In the genomic region with DNA sequence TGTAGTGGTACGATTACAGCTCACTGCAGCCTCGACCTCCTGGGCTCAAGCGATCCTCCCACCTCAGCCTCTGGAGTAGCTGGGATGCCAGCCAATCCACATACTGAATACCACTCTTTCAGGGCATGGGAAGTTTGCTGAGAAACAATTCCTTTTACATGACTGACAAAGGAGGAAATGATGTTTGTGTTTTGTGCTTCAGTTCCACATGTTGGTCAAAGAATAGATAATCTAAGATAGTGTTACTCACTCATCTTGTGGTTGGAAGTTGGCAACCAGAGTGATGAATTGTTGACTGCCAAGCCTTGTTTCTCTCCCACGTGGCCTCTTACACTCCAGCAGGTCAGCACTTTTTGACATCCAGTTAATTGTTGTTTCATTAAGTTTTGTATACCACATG, we compare ENCODE assay signal across 11 cellular contexts. TPM values are rescaled to one million over a fixed set of nuclear protein-coding genes. Genes with fewer than 3 reads are reported as not detected.
DNase-seq lines count a peak whose midpoint lies in the region; ATAC-seq and TF ChIP-seq lines count a peak whose summit lies in the region.
"Had no signal": no experiment of that assay in that cellular context is flagged by ENCODE, and none has a peak within 500 bp of the region (broad histone marks: within the 10 kb centered on the region; RNA-seq: fewer than 3 reads in every experiment).

No MANE protein-coding gene starts in this region.

- H3K9me2 ChIP-seq in OCI-LY7 (ENCODE audit: insufficient read depth, low read length): no peaks in the 10 kb centered on the region

- CTCF ChIA-PET in T-cell (lab: Charles Lee): no interaction called here
- CTCF ChIA-PET in OCI-LY7 (lab: Charles Lee; ENCODE audit: unreplicated experiment): no interaction called here

- DNase-seq in HPDE6-E6E7 (ENCODE audit: extremely low spot score): peak; percentile 17
- DNase-seq in T-cell: no peak
- peak; percentile 25 for DNase-seq in lung (ENCODE audit: low spot score)
- DNase-seq in DMS79 treated with DMSO at 0.1 percent for 48 hours (lab: John Stamatoyannopoulos, UW): no peak
- no peak for DNase-seq in OCI-LY7 (ENCODE audit: low spot score)
- DNase-seq in germinal center (ENCODE audit: low spot score): no peak
- DNase-seq: NCI-H1105 treated with DMSO at 0.1 percent for 48 hours, right cardiac atrium had no signal

- intact Hi-C loops in OCI-LY7 (cut with micrococcal nuclease; ENCODE audit: unreplicated experiment): no loop called here

- no peak overlapping the region for H2AFZ ChIP-seq in OCI-LY7 (ENCODE audit: low read length)

- H3K4me3 ChIP-seq in lung (no peak overlapping the region), OCI-LY7 (ENCODE audit: low read depth, low read length, poor library complexity, severe bottlenecking) (no peak overlapping the region)
- H3K4me3 ChIP-seq: thoracic aorta had no signal

- ATAC-seq in T-cell (replicated peaks in 1 of 4) (peak in 3 of 4 experiments; percentile 37 to 72 (median 70)), lung (ENCODE audit: insufficient read depth, low FRiP score) (no peak)
- ATAC-seq: right cardiac atrium had no signal

- H3K79me2 ChIP-seq in OCI-LY7 (ENCODE audit: insufficient read depth, low read depth, low read length): no peaks in the 10 kb centered on the region

- H3K4me1 Mint-ChIP-seq in T-cell: peaks cover 29 to 53% (median 40%) of the 10 kb centered on the region in 3 donors
- H3K4me1 Mint-ChIP-seq: brain had no signal

- H3K36me3 ChIP-seq in lung (ENCODE audit: control insufficient read depth in 2 of 2, insufficient read depth in 2 of 2, low read length in 2 of 2): no peaks in the 10 kb centered on the region
- H3K36me3 ChIP-seq in OCI-LY7 (ENCODE audit: insufficient read depth, low read length): no peaks in the 10 kb centered on the region
- H3K36me3 ChIP-seq: thoracic aorta had no signal

- no peaks in the 10 kb centered on the region for H3K27me3 ChIP-seq in lung (ENCODE audit: control insufficient read depth, insufficient read depth)

- TF ChIP-seq CTCF in lung (IDR thresholded peaks at IDR 0.05; ENCODE audit: control extremely low read depth, extremely low read depth) (no peak), OCI-LY7 (conservative IDR thresholded peaks at IDR 0.05; ENCODE audit: low read length) (no peak)

- H3K27ac ChIP-seq in lung (ENCODE audit: low read depth in 1 of 2, low read length in 1 of 2): no peak overlapping the region
- no peak overlapping the region for H3K27ac ChIP-seq in OCI-LY7 (ENCODE audit: low read depth, low read length, poor library complexity, severe bottlenecking)
- H3K27ac ChIP-seq: thoracic aorta had no signal

- no peaks in the 10 kb centered on the region for H3K9me3 Mint-ChIP-seq in T-cell

- H3K27ac Mint-ChIP-seq in T-cell: peak overlapping the region; percentile 83 to 89
- H3K27ac Mint-ChIP-seq: brain had no signal

- 55 to 66% methylated on average over 4 of the region's 4 CpGs for WGBS in lung, 2 donors

- POLR2A ChIA-PET in T-cell (lab: Charles Lee) (no interaction called here), OCI-LY7 (lab: Charles Lee) (no interaction called here)

- H4K20me1 ChIP-seq in OCI-LY7 (ENCODE audit: insufficient read depth, low read length): no peaks in the 10 kb centered on the region

- no TSS peak for BruUV-seq in OCI-LY7 (replicated peaks; lab: Mats Ljungman, UMichigan)

- H3K36me3 Mint-ChIP-seq in T-cell: no peaks in the 10 kb centered on the region
- H3K36me3 Mint-ChIP-seq: brain had no signal

- H3K27me3 Mint-ChIP-seq in T-cell: no peaks in the 10 kb centered on the region

- H3K4me2 ChIP-seq in OCI-LY7 (ENCODE audit: low read length): no peak overlapping the region

- H3K4me3 Mint-ChIP-seq in T-cell: no peak overlapping the region
- H3K4me3 Mint-ChIP-seq: brain had no signal

- no peaks in the 10 kb centered on the region for H3K9me3 ChIP-seq in lung (ENCODE audit: control insufficient read depth in 2 of 2, insufficient read depth in 1 of 2, low read length in 1 of 2)
- no peaks in the 10 kb centered on the region for H3K9me3 ChIP-seq in OCI-LY7 (ENCODE audit: low read length)
- H3K9me3 ChIP-seq: thoracic aorta had no signal

- H3K4me1 ChIP-seq in lung (ENCODE audit: control insufficient read depth in 2 of 2, insufficient read depth in 2 of 2, low read length in 2 of 2) (no peaks in the 10 kb centered on the region), OCI-LY7 (ENCODE audit: insufficient read depth, low read length, poor library complexity, severe bottlenecking) (no peaks in the 10 kb centered on the region)

RNA-seq across cellular contexts. Expression of a gene that starts 7.6 kb away (rescaled TPM):
- not detected for total RNA-seq in T-cell
- not detected for total RNA-seq in lung
- polyA plus RNA-seq in lung: not detected
- not detected in 2 replicates for total RNA-seq in OCI-LY7 (2014; rRNA removed; shearing (Covaris generic))
- total RNA-seq in OCI-LY7 (2022): not detected in 2 replicates
- total RNA-seq: right cardiac atrium, thoracic aorta had no signal
- polyA plus RNA-seq: keratinocyte, right cardiac atrium had no signal

RNA-seq across cellular contexts. Expression of a gene that starts 16.7 kb away (rescaled TPM):
- total RNA-seq in T-cell: not detected
- total RNA-seq in lung: not detected
- polyA plus RNA-seq in lung: not detected
- total RNA-seq in OCI-LY7 (2014; rRNA removed; shearing (Covaris generic)): not detected in 2 replicates
- total RNA-seq in OCI-LY7 (2022): not detected in 2 replicates
- total RNA-seq: right cardiac atrium, thoracic aorta had no signal
- polyA plus RNA-seq: keratinocyte, right cardiac atrium had no signal

RNA-seq across cellular contexts. Expression of a gene that starts 26.3 kb away (rescaled TPM):
- total RNA-seq in T-cell: not detected
- total RNA-seq in lung: not detected
- polyA plus RNA-seq in lung: not detected
- not detected in 2 replicates for total RNA-seq in OCI-LY7 (2014; rRNA removed; shearing (Covaris generic))
- total RNA-seq in OCI-LY7 (2022): not detected in 2 replicates
- total RNA-seq: right cardiac atrium, thoracic aorta had no signal
- polyA plus RNA-seq: keratinocyte, right cardiac atrium had no signal

RNA-seq across cellular contexts. Expression of a gene that starts 35.4 kb away (rescaled TPM):
- not detected for total RNA-seq in T-cell
- total RNA-seq in lung: not detected
- polyA plus RNA-seq in lung: not detected
- not detected in 2 replicates for total RNA-seq in OCI-LY7 (2014; rRNA removed; shearing (Covaris generic))
- total RNA-seq in OCI-LY7 (2022): not detected in 2 replicates
- total RNA-seq: right cardiac atrium, thoracic aorta had no signal
- polyA plus RNA-seq: keratinocyte, right cardiac atrium had no signal

RNA-seq across cellular contexts. Expression of a gene that starts 44.8 kb away (rescaled TPM):
- total RNA-seq in T-cell: not detected
- total RNA-seq in lung: not detected
- polyA plus RNA-seq in lung: not detected
- total RNA-seq in OCI-LY7 (2014; rRNA removed; shearing (Covaris generic)): not detected in 2 replicates
- not detected in 2 replicates for total RNA-seq in OCI-LY7 (2022)
- total RNA-seq: right cardiac atrium, thoracic aorta had no signal
- polyA plus RNA-seq: keratinocyte, right cardiac atrium had no signal

Comparison
In these comparisons a context has a peak if more than half of its experiments do, and no peak if none do; other contexts are left out.
1. DNase-seq: peak in HPDE6-E6E7 (single experiment) and lung (single experiment); none in T-cell (0 of 34), DMS79 treated with DMSO at 0.1 percent for 48 hours (single experiment), OCI-LY7 (single experiment) and germinal center (single experiment).